Comparison of ENCODE assay signal across 2 cellular contexts in the genomic region with DNA sequence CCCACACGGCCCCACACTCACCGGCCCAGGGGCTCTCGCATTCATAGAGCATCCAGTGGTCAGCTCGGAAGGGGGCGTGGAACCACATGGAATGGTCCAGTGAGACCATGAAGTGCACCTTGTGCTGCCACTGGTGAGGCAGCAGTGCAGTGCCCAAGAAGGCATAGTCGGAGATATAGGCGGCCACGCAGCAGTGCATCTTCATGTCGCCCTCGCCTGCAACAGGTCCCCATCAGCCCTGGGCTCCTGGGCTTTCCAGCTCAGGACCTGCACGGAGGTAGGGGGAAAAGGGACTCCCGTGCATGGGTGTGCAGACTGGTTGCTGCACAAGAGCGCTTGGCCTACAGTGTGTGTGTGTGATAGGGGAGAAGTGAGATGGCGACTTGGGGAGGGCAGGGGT.
TF ChIP-seq lines count a peak whose summit lies in the region.

No MANE protein-coding gene starts in this region.

TF ChIP-seq in IMR-90, 13 proteins besides CTCF, POLR2A, EP300 and RAD21:
- no peak for TF ChIP-seq CHD1 (IDR thresholded peaks at IDR 0.05; ENCODE audit: low read depth, low read length)
- TF ChIP-seq MXI1 (IDR thresholded peaks at IDR 0.05; ENCODE audit: borderline replicate concordance, low read depth, low read length), result no peak
- no peak for TF ChIP-seq MAZ (IDR thresholded peaks at IDR 0.05; ENCODE audit: borderline replicate concordance, low read depth, low read length)
- TF ChIP-seq CEBPB (IDR thresholded peaks at IDR 0.05; ENCODE audit: low read depth, low read length), result no peak
- TF ChIP-seq RFX5 (IDR thresholded peaks at IDR 0.05; ENCODE audit: low read depth, low read length), result no peak

TF ChIP-seq in H1, 55 proteins besides CTCF, POLR2A, EP300 and RAD21:
- no peak for TF ChIP-seq CBX8 (IDR thresholded peaks at IDR 0.05; ENCODE audit: borderline replicate concordance, low read depth, low read length)
- peak; percentile 45; the same call in 1 of the 2 replicates for TF ChIP-seq POLR2AphosphoS5 (IDR thresholded peaks at IDR 0.05; ENCODE audit: low read depth, low read length)
